Comparison of ENCODE assay signal across 19 cellular contexts in the genomic region with DNA sequence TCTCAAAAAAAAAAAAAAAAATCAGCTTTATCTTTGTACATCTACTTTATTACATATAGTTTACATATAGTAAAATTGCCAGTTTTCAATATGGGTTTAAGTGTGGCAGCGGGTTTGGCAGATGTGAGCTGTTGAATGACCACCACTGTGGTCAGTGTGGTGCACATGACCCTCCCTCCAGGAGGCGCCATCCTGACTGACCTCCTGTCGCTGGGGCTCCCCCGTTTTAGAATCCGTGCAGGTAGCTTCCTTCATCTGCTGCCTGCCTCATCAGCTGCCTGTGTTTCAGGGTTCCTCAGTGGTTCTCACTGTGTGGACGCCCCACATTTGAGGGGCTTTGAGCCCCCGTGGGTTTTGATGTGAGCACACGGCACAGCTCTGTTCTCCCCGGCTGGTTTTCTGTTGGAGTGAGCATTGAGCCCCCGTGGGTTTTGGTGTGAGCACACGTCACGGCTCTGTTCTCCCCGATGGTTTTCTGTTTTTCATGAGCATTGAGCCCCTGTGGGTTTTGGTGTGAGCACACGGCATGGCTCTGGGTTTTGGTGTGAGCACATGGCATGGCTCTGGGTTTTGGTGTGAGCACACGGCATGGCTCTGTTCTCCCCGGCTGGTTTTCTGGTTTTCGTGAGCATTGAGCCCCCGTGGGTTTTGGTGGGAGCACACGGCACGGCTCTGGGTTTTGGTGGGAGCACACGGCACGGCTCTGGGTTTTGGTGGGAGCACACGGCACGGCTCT. TPM values are rescaled to one million over a fixed set of nuclear protein-coding genes. Genes with fewer than 3 reads are reported as not detected.
"Had no signal": no experiment of that assay in that cellular context is flagged by ENCODE, and none has a peak within 500 bp of the region (broad histone marks: within the 10 kb centered on the region; RNA-seq: fewer than 3 reads in every experiment).

No MANE protein-coding gene starts in this region.

- DNase-seq: activated CD4-positive, alpha-beta T cell treated with anti-CD3 and anti-CD28 coated beads, Interleukin-2, amount 10 ng/mL, durations not matched to agents 24 days and 14 days; activated CD8-positive, alpha-beta memory T cell treated with anti-CD3 and anti-CD28 coated beads, Interleukin-2, amount 50 U/mL, for 4 hours; activated CD8-positive, alpha-beta T cell treated with anti-CD3 and anti-CD28 coated beads, Interleukin-2, amount 10 ng/mL, durations not matched to agents 7 days and 5 days; activated effector memory CD4-positive, alpha-beta T cell treated with anti-CD3 and anti-CD28 coated beads, Interleukin-2, amount 50 U/mL, for 16 hours; activated T-cell treated with anti-CD3 and anti-CD28 coated beads, Interleukin-2, amount 50 U/mL, for 48 hours; effector memory CD4-positive, alpha-beta T cell; left lung; mesenchymal stem cell; natural killer cell; retina; stimulated activated CD4-positive, alpha-beta T cell treated with anti-CD3 and anti-CD28 coated beads, Interleukin-2, amount 100 ng/mL, for 48 hours; T-cell; T-helper 9 cell had no signal

- FAIRE-seq: islet of Langerhans had no signal

- H3K27ac ChIP-seq: epithelial cell of prostate, gastroesophageal sphincter, left lung, neutrophil had no signal

- H3K27me3 ChIP-seq: gastroesophageal sphincter, left lung, neutrophil had no signal

- H3K9me3 ChIP-seq: gastroesophageal sphincter, left lung, neutrophil had no signal

- H3K4me3 ChIP-seq: gastroesophageal sphincter, left lung had no signal

- ATAC-seq: activated CD8-positive, alpha-beta T cell treated with anti-CD3 and anti-CD28 coated beads, Interleukin-2, amount 10 ng/mL, durations not matched to agents 7 days and 5 days; activated naive CD4-positive, alpha-beta T cell treated with anti-CD3 and anti-CD28 coated beads, Interleukin-2, amount 50 U/mL, for 72 hours; gastroesophageal sphincter; left lung; natural killer cell; stimulated activated memory B cell treated with anti-CD40 and anti-IgM and Interleukin-4, amounts not matched to agents 10 μg/mL and 1 μg/mL and 100 μg/mL, for 72 hours; T-cell had no signal

RNA-seq across cellular contexts. Expression of a gene that starts 57.9 kb away (rescaled TPM):
- total RNA-seq: activated CD4-positive, alpha-beta T cell treated with anti-CD3 and anti-CD28 coated beads, Interleukin-2, amount 10 ng/mL, durations not matched to agents 24 days and 14 days; activated CD8-positive, alpha-beta T cell treated with anti-CD3 and anti-CD28 coated beads, Interleukin-2, amount 10 ng/mL, durations not matched to agents 7 days and 5 days; activated naive CD4-positive, alpha-beta T cell treated with anti-CD3 and anti-CD28 coated beads, Interleukin-2, amount 50 U/mL, for 72 hours; natural killer cell; T-cell had no signal
